Comparison of ENCODE assay signal across 14 cellular contexts in the genomic region with DNA sequence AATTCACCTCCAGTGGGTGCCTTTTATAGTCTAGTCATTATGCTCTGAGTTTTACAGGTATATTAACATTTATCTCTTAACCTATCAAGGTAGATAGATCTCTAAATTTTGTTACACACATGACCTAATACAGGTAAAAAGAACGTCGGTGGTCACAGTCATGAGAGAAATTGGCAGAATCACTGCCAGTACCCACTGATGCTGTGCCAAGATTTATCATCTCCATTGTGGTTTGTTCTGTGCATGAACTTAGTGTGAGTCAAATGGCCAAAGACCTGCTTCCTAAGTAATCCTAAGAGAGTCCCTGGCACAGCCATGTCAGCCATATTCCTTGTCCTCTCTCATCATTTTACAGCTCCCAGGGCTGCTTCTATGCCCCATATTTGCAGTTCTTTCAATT. TPM values are rescaled to one million over a fixed set of nuclear protein-coding genes. Genes with fewer than 3 reads are reported as not detected.
"Had no signal": no experiment of that assay in that cellular context is flagged by ENCODE, and none has a peak within 500 bp of the region (broad histone marks: within the 10 kb centered on the region; RNA-seq: fewer than 3 reads in every experiment).

No MANE protein-coding gene starts in this region.

RNA-seq across cellular contexts. Expression of a gene that starts 9.2 kb away (rescaled TPM):
- total RNA-seq: activated B cell treated with CpG ODN at 0.5 μM for 24 hours; activated CD4-positive, alpha-beta memory T cell treated with anti-CD3 and anti-CD28 coated beads for 36 hours; activated CD4-positive, alpha-beta memory T cell treated with anti-CD3 and anti-CD28 coated beads, Interleukin-2, amount 10 ng/mL, durations not matched to agents 7 days and 5 days; activated CD4-positive, alpha-beta T cell treated with anti-CD3 and anti-CD28 coated beads for 36 hours; activated CD4-positive, alpha-beta T cell treated with anti-CD3 and anti-CD28 coated beads, Interleukin-2, amount 10 ng/mL, durations not matched to agents 24 days and 14 days; activated CD4-positive, alpha-beta T cell treated with anti-CD3 and anti-CD28 coated beads, Interleukin-2, amount 10 ng/mL, durations not matched to agents 7 days and 5 days; activated CD8-positive, alpha-beta memory T cell treated with anti-CD3 and anti-CD28 coated beads for 36 hours; activated CD8-positive, alpha-beta memory T cell treated with anti-CD3 and anti-CD28 coated beads, Interleukin-2, amount 10 ng/mL, durations not matched to agents 7 days and 5 days; activated CD8-positive, alpha-beta T cell treated with anti-CD3 and anti-CD28 coated beads for 36 hours; activated CD8-positive, alpha-beta T cell treated with anti-CD3 and anti-CD28 coated beads, Interleukin-2, amount 10 ng/mL, durations not matched to agents 7 days and 5 days; T-helper 1 cell treated with Interleukin-12 subunit alpha and Interleukin-12 subunit beta and Interleukin-4 antibody, amounts not matched to agents 30 ng/mL and 1 ng/mL, for 36 hours; T-helper 2 cell treated with Interferon-gamma antibody and Interleukin-4, amounts not matched to agents 100 ng/mL and 5 ng/mL, for 36 hours had no signal

RNA-seq across cellular contexts. Expression of a gene that starts 31.1 kb away (rescaled TPM):
- total RNA-seq: activated B cell treated with CpG ODN at 0.5 μM for 24 hours; activated CD4-positive, alpha-beta memory T cell treated with anti-CD3 and anti-CD28 coated beads for 36 hours; activated CD4-positive, alpha-beta memory T cell treated with anti-CD3 and anti-CD28 coated beads, Interleukin-2, amount 10 ng/mL, durations not matched to agents 7 days and 5 days; activated CD4-positive, alpha-beta T cell treated with anti-CD3 and anti-CD28 coated beads for 36 hours; activated CD4-positive, alpha-beta T cell treated with anti-CD3 and anti-CD28 coated beads, Interleukin-2, amount 10 ng/mL, durations not matched to agents 24 days and 14 days; activated CD4-positive, alpha-beta T cell treated with anti-CD3 and anti-CD28 coated beads, Interleukin-2, amount 10 ng/mL, durations not matched to agents 7 days and 5 days; activated CD8-positive, alpha-beta memory T cell treated with anti-CD3 and anti-CD28 coated beads for 36 hours; activated CD8-positive, alpha-beta memory T cell treated with anti-CD3 and anti-CD28 coated beads, Interleukin-2, amount 10 ng/mL, durations not matched to agents 7 days and 5 days; activated CD8-positive, alpha-beta T cell treated with anti-CD3 and anti-CD28 coated beads for 36 hours; activated CD8-positive, alpha-beta T cell treated with anti-CD3 and anti-CD28 coated beads, Interleukin-2, amount 10 ng/mL, durations not matched to agents 7 days and 5 days; T-helper 1 cell treated with Interleukin-12 subunit alpha and Interleukin-12 subunit beta and Interleukin-4 antibody, amounts not matched to agents 30 ng/mL and 1 ng/mL, for 36 hours; T-helper 17 cell; T-helper 2 cell treated with Interferon-gamma antibody and Interleukin-4, amounts not matched to agents 100 ng/mL and 5 ng/mL, for 36 hours; WTC11 had no signal

RNA-seq across cellular contexts. Expression of a gene that starts 46.2 kb away (rescaled TPM):
- total RNA-seq: activated B cell treated with CpG ODN at 0.5 μM for 24 hours; activated CD4-positive, alpha-beta memory T cell treated with anti-CD3 and anti-CD28 coated beads for 36 hours; activated CD4-positive, alpha-beta memory T cell treated with anti-CD3 and anti-CD28 coated beads, Interleukin-2, amount 10 ng/mL, durations not matched to agents 7 days and 5 days; activated CD4-positive, alpha-beta T cell treated with anti-CD3 and anti-CD28 coated beads for 36 hours; activated CD4-positive, alpha-beta T cell treated with anti-CD3 and anti-CD28 coated beads, Interleukin-2, amount 10 ng/mL, durations not matched to agents 24 days and 14 days; activated CD4-positive, alpha-beta T cell treated with anti-CD3 and anti-CD28 coated beads, Interleukin-2, amount 10 ng/mL, durations not matched to agents 7 days and 5 days; activated CD8-positive, alpha-beta memory T cell treated with anti-CD3 and anti-CD28 coated beads for 36 hours; activated CD8-positive, alpha-beta memory T cell treated with anti-CD3 and anti-CD28 coated beads, Interleukin-2, amount 10 ng/mL, durations not matched to agents 7 days and 5 days; activated CD8-positive, alpha-beta T cell treated with anti-CD3 and anti-CD28 coated beads for 36 hours; activated CD8-positive, alpha-beta T cell treated with anti-CD3 and anti-CD28 coated beads, Interleukin-2, amount 10 ng/mL, durations not matched to agents 7 days and 5 days; T-helper 1 cell treated with Interleukin-12 subunit alpha and Interleukin-12 subunit beta and Interleukin-4 antibody, amounts not matched to agents 30 ng/mL and 1 ng/mL, for 36 hours; T-helper 17 cell; T-helper 2 cell treated with Interferon-gamma antibody and Interleukin-4, amounts not matched to agents 100 ng/mL and 5 ng/mL, for 36 hours; WTC11 had no signal
